15 cellular contexts compared by ENCODE assay signal in genomic region chr2:198316852-198317395, GRCh38.
"Had no signal": no experiment of that assay in that cellular context is flagged by ENCODE, and none has a peak within 500 bp of the region (broad histone marks: within the 10 kb centered on the region; RNA-seq: fewer than 3 reads in every experiment).

No MANE protein-coding gene starts in this region.

- H3K36me3 Mint-ChIP-seq: activated naive CD8-positive, alpha-beta T cell treated with anti-CD3 and anti-CD28 coated beads, Interleukin-2, amount 10 ng/mL, durations not matched to agents 7 days and 5 days; immature natural killer cell; natural killer cell treated with Interleukin-12 subunit alpha and Interleukin-12 subunit beta and Interleukin-15 and Interleukin-18, amount 100 ng/mL, for 72 hours had no signal

- DNase-seq: activated CD4-positive, alpha-beta T cell treated with anti-CD3 and anti-CD28 coated beads for 4 hours; activated CD8-positive, alpha-beta memory T cell treated with anti-CD3 and anti-CD28 coated beads, Interleukin-2, amount 50 U/mL, for 4 hours; activated CD8-positive, alpha-beta T cell treated with anti-CD3 and anti-CD28 coated beads for 36 hours; activated naive CD8-positive, alpha-beta T cell treated with anti-CD3 and anti-CD28 coated beads, Interleukin-2, amount 10 ng/mL, durations not matched to agents 7 days and 5 days; activated T-cell treated with anti-CD3 and anti-CD28 coated beads, Interleukin-2, amount 50 U/mL, for 72 hours; aorta; immature natural killer cell; left cardiac atrium; mammary epithelial cell; stimulated activated CD4-positive, alpha-beta T cell treated with anti-CD3 and anti-CD28 coated beads, Interleukin-4, amount 100 ng/mL, for 1 hour; stimulated activated CD8-positive, alpha-beta memory T cell treated with anti-CD3 and anti-CD28 coated beads, Interleukin-4, amount 100 ng/mL, for 48 hours; stimulated activated naive CD8-positive, alpha-beta T cell treated with anti-CD3 and anti-CD28 coated beads, Interleukin-15, Interleukin-2, amounts not matched to agents 100 U/mL and 50 U/mL, for 24 hours; testis had no signal

- H3K9me3 ChIP-seq: breast epithelium, testis had no signal

- ATAC-seq: activated CD8-positive, alpha-beta T cell treated with anti-CD3 and anti-CD28 coated beads for 36 hours; activated T-cell treated with anti-CD3 and anti-CD28 coated beads, Interleukin-2, amount 50 U/mL, for 72 hours; left cardiac atrium; natural killer cell treated with Interleukin-12 subunit alpha and Interleukin-12 subunit beta and Interleukin-15 and Interleukin-18, amount 100 ng/mL, for 72 hours; stimulated activated naive CD8-positive, alpha-beta T cell treated with anti-CD3 and anti-CD28 coated beads, Interleukin-15, Interleukin-2, amounts not matched to agents 100 U/mL and 50 U/mL, for 24 hours had no signal

- H3K27ac Mint-ChIP-seq: activated CD8-positive, alpha-beta T cell treated with anti-CD3 and anti-CD28 coated beads for 36 hours; activated naive CD8-positive, alpha-beta T cell treated with anti-CD3 and anti-CD28 coated beads, Interleukin-2, amount 10 ng/mL, durations not matched to agents 7 days and 5 days; activated T-cell treated with anti-CD3 and anti-CD28 coated beads, Interleukin-2, amount 50 U/mL, for 72 hours; immature natural killer cell; natural killer cell treated with Interleukin-12 subunit alpha and Interleukin-12 subunit beta and Interleukin-15 and Interleukin-18, amount 100 ng/mL, for 72 hours had no signal

- H3K4me1 Mint-ChIP-seq: immature natural killer cell had no signal

- H3K4me3 Mint-ChIP-seq: activated CD8-positive, alpha-beta T cell treated with anti-CD3 and anti-CD28 coated beads for 36 hours; activated naive CD8-positive, alpha-beta T cell treated with anti-CD3 and anti-CD28 coated beads, Interleukin-2, amount 10 ng/mL, durations not matched to agents 7 days and 5 days; activated T-cell treated with anti-CD3 and anti-CD28 coated beads, Interleukin-2, amount 50 U/mL, for 72 hours; immature natural killer cell; natural killer cell treated with Interleukin-12 subunit alpha and Interleukin-12 subunit beta and Interleukin-15 and Interleukin-18, amount 100 ng/mL, for 72 hours had no signal
